In genomic region chr10:99770408-99771045, GRCh38 we compare ENCODE assay signal across 20 cellular contexts.
"Had no signal": no experiment of that assay in that cellular context is flagged by ENCODE, and none has a peak within 500 bp of the region (broad histone marks: within the 10 kb centered on the region; RNA-seq: fewer than 3 reads in every experiment).

No MANE protein-coding gene starts in this region.

- H3K9me3 ChIP-seq: esophagus muscularis mucosa, gastroesophageal sphincter, spleen, stomach, thoracic aorta, transverse colon had no signal

- H3K27me3 ChIP-seq: esophagus muscularis mucosa, gastroesophageal sphincter, spleen, stomach, transverse colon had no signal

- DNase-seq: effector memory CD4-positive, alpha-beta T cell; glutamatergic neuron; kidney; left cardiac atrium; mammary epithelial cell; naive thymus-derived CD8-positive, alpha-beta T cell; posterior cingulate gyrus; right cardiac atrium; spleen; stimulated activated CD4-positive, alpha-beta T cell treated with anti-CD3 and anti-CD28 coated beads, Interleukin-15, amount 100 ng/mL, for 24 hours; stimulated activated CD4-positive, alpha-beta T cell treated with anti-CD3 and anti-CD28 coated beads, Interleukin-1b, Interleukin-23, amount 100 ng/mL, for 48 hours; stimulated activated CD4-positive, alpha-beta T cell treated with anti-CD3 and anti-CD28 coated beads, Interleukin-4, amount 100 ng/mL, for 24 hours; stimulated activated naive CD4-positive, alpha-beta T cell; stomach; substantia nigra; transverse colon had no signal

- H3K4me1 ChIP-seq: esophagus muscularis mucosa, gastroesophageal sphincter, spleen, transverse colon had no signal

- H3K27me3 Mint-ChIP-seq: naive thymus-derived CD8-positive, alpha-beta T cell had no signal

- H3K36me3 ChIP-seq: esophagus muscularis mucosa, gastroesophageal sphincter, spleen, stomach, thoracic aorta, transverse colon had no signal

- H3K27ac ChIP-seq: epithelial cell of prostate, esophagus muscularis mucosa, gastroesophageal sphincter, spleen, stomach, thoracic aorta, transverse colon had no signal

- H3K4me3 ChIP-seq: esophagus muscularis mucosa, gastroesophageal sphincter, spleen, stomach, thoracic aorta, transverse colon had no signal

- H3K4me3 Mint-ChIP-seq: naive thymus-derived CD8-positive, alpha-beta T cell had no signal
